ENCODE assay signal across 12 cellular contexts in genomic region chr19:14979498-14980255, GRCh38. TPM values are rescaled to one million over a fixed set of nuclear protein-coding genes. Genes with fewer than 3 reads are reported as not detected.
DNase-seq lines count a peak whose midpoint lies in the region; ATAC-seq and TF ChIP-seq lines count a peak whose summit lies in the region.
"Had no signal": no experiment of that assay in that cellular context is flagged by ENCODE, and none has a peak within 500 bp of the region (broad histone marks: within the 10 kb centered on the region; RNA-seq: fewer than 3 reads in every experiment).

Gene SLC1A6 (minus strand): TSS chr19:14979864. CDS start chr19:14972910, 6,954 bp downstream.

- ATAC-seq in activated T-cell treated with anti-CD3 and anti-CD28 coated beads, Interleukin-2, amount 50 U/mL, for 4 hours, result peak; percentile 18 to 51
- ATAC-seq in GM19328 (IDR thresholded peaks at IDR 0.05; ENCODE audit: unreplicated experiment), result no peak
- no peak for ATAC-seq in HG02840 (IDR thresholded peaks at IDR 0.05; ENCODE audit: low FRiP score, unreplicated experiment)

- H4K8ac ChIP-seq in mesendoderm (ENCODE audit: low read depth, low read length), result no peak within 1 kb of the TSS

- H2BK15ac ChIP-seq in mesendoderm (replicated peaks; ENCODE audit: low read depth), result no peak within 1 kb of the TSS

- H2AK5ac ChIP-seq in mesendoderm (ENCODE audit: low read length), result no peak within 1 kb of the TSS

- H3K23ac ChIP-seq in mesendoderm (ENCODE audit: low read length), result peak within 1 kb of the TSS; percentile 35

- H3K27me3 Mint-ChIP-seq in activated T-cell treated with anti-CD3 and anti-CD28 coated beads, Interleukin-2, amount 50 U/mL, for 4 hours (ENCODE audit: low read depth), result peaks cover 55% of the 10 kb centered on the region
- H3K27me3 Mint-ChIP-seq in brain, result peaks cover 31% of the 10 kb centered on the region

- WGBS in mesendoderm (ENCODE audit: extremely low coverage, insufficient coverage, low lambda C conversion rate), result no CpG with 5 or more reads among the region's 78 CpGs
- 0% methylated on average over 2 to 36 of the region's 78 CpGs for WGBS in testis, 2 donors

- no peaks in the 10 kb centered on the region for H3K36me3 Mint-ChIP-seq in activated T-cell treated with anti-CD3 and anti-CD28 coated beads, Interleukin-2, amount 50 U/mL, for 4 hours (ENCODE audit: insufficient read depth)
- H3K36me3 Mint-ChIP-seq in brain, result peaks cover 8% of the 10 kb centered on the region

- peaks cover 6% of the 10 kb centered on the region for H3K4me1 Mint-ChIP-seq in activated T-cell treated with anti-CD3 and anti-CD28 coated beads, Interleukin-2, amount 50 U/mL, for 4 hours (ENCODE audit: low read depth)
- peaks cover 24% of the 10 kb centered on the region for H3K4me1 Mint-ChIP-seq in brain

- H3K36me3 ChIP-seq in mesendoderm (ENCODE audit: control insufficient read depth, insufficient read depth, low read length) (no peaks in the 10 kb centered on the region), testis (ENCODE audit: low read depth, missing control alignments) (no peaks in the 10 kb centered on the region)

- H3K79me1 ChIP-seq in mesendoderm (ENCODE audit: low read length), result no peaks in the 10 kb centered on the region

- no peaks in the 10 kb centered on the region for H3K79me2 ChIP-seq in mesendoderm (ENCODE audit: control insufficient read depth, insufficient read depth, low read length)

- peak in 1 of 2 experiments; percentile 26 for TF ChIP-seq CTCF in brain (conservative IDR thresholded peaks at IDR 0.05)
- no peak for TF ChIP-seq CTCF in testis (IDR thresholded peaks at IDR 0.05)

- no peak within 1 kb of the TSS for H2BK5ac ChIP-seq in mesendoderm (ENCODE audit: low read length)

- peak within 1 kb of the TSS; percentile 69 for H3K56ac ChIP-seq in mesendoderm (ENCODE audit: low read length)

- peak within 1 kb of the TSS; percentile 71 for H3K4me2 ChIP-seq in mesendoderm (ENCODE audit: low read length)

- H3K9me3 ChIP-seq in testis, result no peaks in the 10 kb centered on the region

- peak within 1 kb of the TSS; percentile 15 for H3K9ac ChIP-seq in mesendoderm (ENCODE audit: low read length)

- H2BK120ac ChIP-seq in mesendoderm (ENCODE audit: low read depth, low read length), result no peak within 1 kb of the TSS

- no peaks in the 10 kb centered on the region for H3K27me3 ChIP-seq in mesendoderm (ENCODE audit: insufficient read depth, low read length, poor library complexity)
- no peaks in the 10 kb centered on the region for H3K27me3 ChIP-seq in testis

- H3K4ac ChIP-seq in mesendoderm (ENCODE audit: low read depth, low read length), result no peak within 1 kb of the TSS

- peak within 1 kb of the TSS; percentile 18 to 85 (median 61) for H3K27ac Mint-ChIP-seq in brain

- TF ChIP-seq POLR2A in testis (IDR thresholded peaks at IDR 0.05), result no peak

- intact Hi-C loops in testis (cut with DNase I; ENCODE audit: low total_unique reads), result no loop called here

- peak within 1 kb of the TSS; percentile 4 for H3K4me3 ChIP-seq in mesendoderm (ENCODE audit: low read length)
- H3K4me3 ChIP-seq in testis, result peak within 1 kb of the TSS; percentile 49 to 63

- H3K27ac ChIP-seq in mesendoderm (ENCODE audit: low read depth, low read length) (no peak within 1 kb of the TSS), testis (peak within 1 kb of the TSS in 1 of 2 donors; percentile 11)

- no peak within 1 kb of the TSS for H4K5ac ChIP-seq in mesendoderm (ENCODE audit: low read length)

- no peaks in the 10 kb centered on the region for H3K9me3 Mint-ChIP-seq in activated T-cell treated with anti-CD3 and anti-CD28 coated beads, Interleukin-2, amount 50 U/mL, for 4 hours
- no peaks in the 10 kb centered on the region for H3K9me3 Mint-ChIP-seq in brain

- H3K4me3 Mint-ChIP-seq in activated T-cell treated with anti-CD3 and anti-CD28 coated beads, Interleukin-2, amount 50 U/mL, for 4 hours, result peak within 1 kb of the TSS; percentile 63
- H3K4me3 Mint-ChIP-seq in brain, result peak within 1 kb of the TSS; percentile 85 to 89 (median 88)

- no peak for DNase-seq in activated T-cell treated with anti-CD3 and anti-CD28 coated beads, Interleukin-2, amount 50 U/mL, for 4 hours
- no peak for DNase-seq in activated T-cell treated with anti-CD3 and anti-CD28 coated beads, Interleukin-2, amount 50 U/mL, for 1 hour
- DNase-seq in mesendoderm, result peak; percentile 65
- DNase-seq in testis, result peak; percentile 43
- no peak for DNase-seq in kidney tubule cell (ENCODE audit: low spot score)
- DNase-seq: NCI-H1436 treated with DMSO at 0.1 percent for 48 hours had no signal

- no peaks in the 10 kb centered on the region for H3K4me1 ChIP-seq in mesendoderm (ENCODE audit: control insufficient read depth, low read depth, low read length)
- H3K4me1 ChIP-seq in testis, result no peaks in the 10 kb centered on the region

- H3K18ac ChIP-seq in mesendoderm (ENCODE audit: low read length), result peak within 1 kb of the TSS; percentile 32

RNA-seq across cellular contexts. Expression of gene SLC1A6, which starts in this region (rescaled TPM):
- not detected for total RNA-seq in activated T-cell treated with anti-CD3 and anti-CD28 coated beads, Interleukin-2, amount 50 U/mL, for 4 hours
- 2.5 TPM for polyA plus RNA-seq in brain (ENCODE audit: insufficient read depth, low read depth, low replicate concordance)
- 3.8 TPM for polyA plus RNA-seq in mesendoderm (2013, experiment 1 of 2)
- 4.0 TPM for polyA plus RNA-seq in mesendoderm (2013, experiment 2 of 2)
- total RNA-seq in testis, result 100 to 1,000 TPM; 335 to 336 TPM
- 78.6 TPM for polyA plus RNA-seq in testis (ENCODE audit: insufficient read depth, low read depth, low replicate concordance)
- total RNA-seq: glomerular endothelial cell; HT1080; T-helper 2 cell treated with Interferon-gamma antibody and Interleukin-4, amounts not matched to agents 100 ng/mL and 5 ng/mL, for 36 hours had no signal

Comparison
In these comparisons a context has a peak if more than half of its experiments do, and no peak if none do; other contexts are left out.
1. RNA of gene SLC1A6 (total RNA-seq): 335 to 336 TPM in testis; not detected in activated T-cell treated with anti-CD3 and anti-CD28 coated beads, Interleukin-2, amount 50 U/mL, for 4 hours; every median in the first group is over 100 times any median in the second.
2. RNA of gene SLC1A6 (polyA plus RNA-seq): 78.6 TPM in testis (single experiment); 2.5 TPM in brain (single experiment); every median in the first group is over 10 times any median in the second.
3. Peak in ATAC-seq in activated T-cell treated with anti-CD3 and anti-CD28 coated beads, Interleukin-2, amount 50 U/mL, for 4 hours; RNA of the gene not detected or under 1 TPM.
4. DNase-seq: peak in mesendoderm (single experiment) and testis (single experiment); none in activated T-cell treated with anti-CD3 and anti-CD28 coated beads, Interleukin-2, amount 50 U/mL, for 4 hours (single experiment), activated T-cell treated with anti-CD3 and anti-CD28 coated beads, Interleukin-2, amount 50 U/mL, for 1 hour (single experiment) and kidney tubule cell (single experiment).